Comparison of ENCODE assay signal across 33 cellular contexts in genomic region chr3:166304509-166305063, GRCh38.
DNase-seq lines count a peak whose midpoint lies in the region; ATAC-seq, FAIRE-seq and TF ChIP-seq lines count a peak whose summit lies in the region.
"Had no signal": no experiment of that assay in that cellular context is flagged by ENCODE, and none has a peak within 500 bp of the region (broad histone marks: within the 10 kb centered on the region; RNA-seq: fewer than 3 reads in every experiment).

No MANE protein-coding gene starts in this region.

- H3F3A ChIP-seq in GM23338 (replicated peaks; ENCODE audit: low read depth) (no peaks in the 10 kb centered on the region), PC-3 (ENCODE audit: low read length, unreplicated experiment) (peaks cover 5% of the 10 kb centered on the region)

- H3K27me3 ChIP-seq in GM23338 (ENCODE audit: insufficient read depth) (no peaks in the 10 kb centered on the region), PC-3 (ENCODE audit: low read length) (no peaks in the 10 kb centered on the region), bronchial epithelial cell (ENCODE audit: control insufficient read depth, insufficient read depth, low read length) (no peaks in the 10 kb centered on the region), Karpas-422 (ENCODE audit: low read length) (no peaks in the 10 kb centered on the region), hepatocyte (no peaks in the 10 kb centered on the region)
- H3K27me3 ChIP-seq: BE2C, body of pancreas, esophagus muscularis mucosa, heart left ventricle, neutrophil, right lobe of liver, SJSA1, vagina had no signal

- no peaks in the 10 kb centered on the region for H3K9me3 ChIP-seq in PC-3 (ENCODE audit: low read length)
- no peaks in the 10 kb centered on the region for H3K9me3 ChIP-seq in Karpas-422 (ENCODE audit: low read length)
- H3K9me3 ChIP-seq in hepatocyte (ENCODE audit: low read depth) = no peaks in the 10 kb centered on the region
- H3K9me3 ChIP-seq: BE2C, body of pancreas, esophagus muscularis mucosa, heart left ventricle, neutrophil, right lobe of liver, SJSA1, thoracic aorta, vagina had no signal

- CTCF ChIA-PET in PC-3 (lab: Charles Lee) = no interaction called here

- no peak overlapping the region for H2AFZ ChIP-seq in GM23338
- H2AFZ ChIP-seq in PC-3 (ENCODE audit: low read length) = no peak overlapping the region
- H2AFZ ChIP-seq in Karpas-422 (ENCODE audit: low read length) = no peak overlapping the region
- no peak overlapping the region for H2AFZ ChIP-seq in hepatocyte

- no peak overlapping the region for H3K4me3 ChIP-seq in GM23338
- no peak overlapping the region for H3K4me3 ChIP-seq in PC-3 (ENCODE audit: low read length)
- no peak overlapping the region for H3K4me3 ChIP-seq in bronchial epithelial cell (ENCODE audit: low read depth, low read length)
- H3K4me3 ChIP-seq in Karpas-422 (ENCODE audit: low read length) = no peak overlapping the region
- H3K4me3 ChIP-seq in hepatocyte = no peak overlapping the region
- H3K4me3 ChIP-seq: body of pancreas, esophagus muscularis mucosa, heart left ventricle, right lobe of liver, SJSA1, thoracic aorta, vagina had no signal

- POLR2A ChIA-PET in PC-3 (lab: Charles Lee; ENCODE audit: unreplicated experiment) = no interaction called here

- BruUV-seq in PC-3 (replicated peaks; lab: Mats Ljungman, UMichigan) = no TSS peak

- DNase-seq in A172 (ENCODE audit: low spot score) (peak; percentile 17), GM23338 (ENCODE audit: low spot score) (peak; percentile 16), PC-3 (peak; percentile 67), bronchial epithelial cell (ENCODE audit: low read depth) (peak; percentile 27), NAMALWA (ENCODE audit: low spot score) (no peak), Karpas-422 (no peak), hepatocyte (ENCODE audit: low spot score) (no peak), GM10266 (ENCODE audit: extremely low spot score) (no peak)
- DNase-seq: activated CD4-positive, alpha-beta memory T cell treated with anti-CD3 and anti-CD28 coated beads, Interleukin-2, amount 10 ng/mL, durations not matched to agents 7 days and 5 days; activated CD8-positive, alpha-beta memory T cell treated with anti-CD3 and anti-CD28 coated beads, Interleukin-2, amount 50 U/mL, for 4 hours; activated naive CD4-positive, alpha-beta T cell treated with anti-CD3 and anti-CD28 coated beads for 36 hours; BE2C; body of pancreas; cerebellar nuclear complex; dermis blood vessel endothelial cell; DND-41; foreskin melanocyte; heart left ventricle; HFFc6; midbrain; MM.1S; naive B cell; NCI-H1930; NCI-H748 treated with DMSO at 0.1 percent for 48 hours; right lobe of liver; stimulated activated CD4-positive, alpha-beta T cell treated with anti-CD3 and anti-CD28 coated beads, Interleukin-2, amount 100 ng/mL, for 48 hours; stimulated activated naive CD8-positive, alpha-beta T cell treated with anti-CD3 and anti-CD28 coated beads, Interleukin-15, amount 100 ng/mL, for 72 hours; T-helper 17 cell had no signal

- no peaks in the 10 kb centered on the region for H3K36me3 Mint-ChIP-seq in GM23338 (ENCODE audit: low read depth)
- H3K36me3 Mint-ChIP-seq: naive B cell had no signal

- H3K36me3 ChIP-seq in GM23338 (ENCODE audit: insufficient read depth) (no peaks in the 10 kb centered on the region), PC-3 (ENCODE audit: low read depth, low read length) (no peaks in the 10 kb centered on the region), bronchial epithelial cell (ENCODE audit: control insufficient read depth, insufficient read depth, low read length) (no peaks in the 10 kb centered on the region), Karpas-422 (ENCODE audit: insufficient read depth, low read length) (no peaks in the 10 kb centered on the region), hepatocyte (replicated peaks; ENCODE audit: insufficient read depth, low read depth) (no peaks in the 10 kb centered on the region)
- H3K36me3 ChIP-seq: BE2C, esophagus muscularis mucosa, heart left ventricle, neutrophil, right lobe of liver, SJSA1, thoracic aorta, vagina had no signal

- H4K20me1 ChIP-seq in GM23338 (replicated peaks; ENCODE audit: insufficient read depth) = no peaks in the 10 kb centered on the region
- H4K20me1 ChIP-seq in PC-3 (ENCODE audit: low read length) = no peaks in the 10 kb centered on the region
- no peaks in the 10 kb centered on the region for H4K20me1 ChIP-seq in Karpas-422 (ENCODE audit: insufficient read depth, low read depth, low read length)
- H4K20me1 ChIP-seq in hepatocyte (ENCODE audit: insufficient read depth, poor library complexity, severe bottlenecking) = no peaks in the 10 kb centered on the region

- ATAC-seq in GM23338 (no peak), PC-3 (peak; percentile 52)
- ATAC-seq: body of pancreas; heart left ventricle; right lobe of liver; stimulated activated naive CD8-positive, alpha-beta T cell treated with anti-CD3 and anti-CD28 coated beads, Interleukin-15, amount 100 ng/mL, for 72 hours; T-helper 17 cell had no signal

- H3K9ac ChIP-seq in PC-3 (ENCODE audit: low read length) (no peak overlapping the region), Karpas-422 (ENCODE audit: low read length) (no peak overlapping the region)

- WGBS in hepatocyte (ENCODE audit: low lambda C conversion rate, missing lambda C conversion rate) = 70% methylated on average over 5 of the region's 5 CpGs

- no peaks in the 10 kb centered on the region for H3K27me3 Mint-ChIP-seq in GM23338 (ENCODE audit: insufficient read depth, low read depth, poor library complexity)
- H3K27me3 Mint-ChIP-seq: activated CD4-positive, alpha-beta memory T cell treated with anti-CD3 and anti-CD28 coated beads, Interleukin-2, amount 10 ng/mL, durations not matched to agents 7 days and 5 days; naive B cell; stimulated activated naive CD8-positive, alpha-beta T cell treated with anti-CD3 and anti-CD28 coated beads, Interleukin-15, amount 100 ng/mL, for 72 hours; T-helper 17 cell had no signal

- H3K79me2 ChIP-seq in GM23338 (replicated peaks; ENCODE audit: insufficient read depth) (no peaks in the 10 kb centered on the region), PC-3 (ENCODE audit: low read length) (no peaks in the 10 kb centered on the region), Karpas-422 (ENCODE audit: low read length) (no peaks in the 10 kb centered on the region), hepatocyte (no peaks in the 10 kb centered on the region)

- H3K4me1 ChIP-seq in GM23338 (ENCODE audit: insufficient read depth) (no peaks in the 10 kb centered on the region), PC-3 (ENCODE audit: insufficient read depth, low read length) (peaks cover 22% of the 10 kb centered on the region), Karpas-422 (ENCODE audit: low read length) (no peaks in the 10 kb centered on the region), hepatocyte (ENCODE audit: insufficient read depth) (no peaks in the 10 kb centered on the region)
- H3K4me1 ChIP-seq: BE2C, body of pancreas, heart left ventricle, right lobe of liver, SJSA1, vagina had no signal

- no peak overlapping the region for H3K4me3 Mint-ChIP-seq in GM23338
- H3K4me3 Mint-ChIP-seq: activated CD4-positive, alpha-beta memory T cell treated with anti-CD3 and anti-CD28 coated beads, Interleukin-2, amount 10 ng/mL, durations not matched to agents 7 days and 5 days; activated naive CD4-positive, alpha-beta T cell treated with anti-CD3 and anti-CD28 coated beads for 36 hours; HFFc6; naive B cell; stimulated activated naive CD8-positive, alpha-beta T cell treated with anti-CD3 and anti-CD28 coated beads, Interleukin-15, amount 100 ng/mL, for 72 hours; T-helper 17 cell had no signal

- no peak overlapping the region for H3K27ac ChIP-seq in GM23338 (ENCODE audit: low read depth)
- H3K27ac ChIP-seq in PC-3 (ENCODE audit: low read length) = no peak overlapping the region
- no peak overlapping the region for H3K27ac ChIP-seq in Karpas-422 (ENCODE audit: low read length)
- H3K27ac ChIP-seq in hepatocyte = no peak overlapping the region
- H3K27ac ChIP-seq: body of pancreas, esophagus muscularis mucosa, heart left ventricle, neutrophil, right lobe of liver, SJSA1, thoracic aorta, vagina had no signal

- peak in 1 of 2 experiments; percentile 23; a peak in 1 of 4 replicates for TF ChIP-seq CTCF in GM23338 (conservative IDR thresholded peaks at IDR 0.05; ENCODE audit: low read depth in 2 of 2)
- peak; percentile 55 for TF ChIP-seq CTCF in PC-3 (conservative IDR thresholded peaks at IDR 0.05; ENCODE audit: low read depth, low read length)
- TF ChIP-seq CTCF in bronchial epithelial cell (IDR thresholded peaks at IDR 0.05; ENCODE audit: insufficient read depth, low read length, severe bottlenecking) = no peak
- no peak for TF ChIP-seq CTCF in hepatocyte (IDR thresholded peaks at IDR 0.05; ENCODE audit: poor library complexity)
- no peak for TF ChIP-seq CTCF in GM10266 (IDR thresholded peaks at IDR 0.05; ENCODE audit: control insufficient read depth, insufficient read depth, low read depth, missing control alignments)

- H3K4me2 ChIP-seq in GM23338 (no peak overlapping the region), PC-3 (ENCODE audit: low read length) (0 out of 2 replicates have a peak overlapping the region, but pooled peaks have one; percentile 12), Karpas-422 (ENCODE audit: low read depth, low read length, poor library complexity, severe bottlenecking) (no peak overlapping the region), hepatocyte (no peak overlapping the region)

- H3K4me1 Mint-ChIP-seq in GM23338 = peaks cover 8% of the 10 kb centered on the region; the same call in 2 of the 3 replicates
- H3K4me1 Mint-ChIP-seq: activated CD4-positive, alpha-beta memory T cell treated with anti-CD3 and anti-CD28 coated beads, Interleukin-2, amount 10 ng/mL, durations not matched to agents 7 days and 5 days; naive B cell; stimulated activated naive CD8-positive, alpha-beta T cell treated with anti-CD3 and anti-CD28 coated beads, Interleukin-15, amount 100 ng/mL, for 72 hours; T-helper 17 cell had no signal

- intact Hi-C loops in PC-3 (cut with micrococcal nuclease) = loop anchor here (5.0 to 10.0 kb wide), 3 partner anchors 112 to 290 kb away; no protein-coding TSS in a partner anchor

- no peaks in the 10 kb centered on the region; the same call in 2 of the 3 replicates for H3K9me3 Mint-ChIP-seq in GM23338

- FAIRE-seq in bronchial epithelial cell (lab: Jason Lieb, UNC) = no peak

- H3K9me2 ChIP-seq in GM23338 (ENCODE audit: insufficient read depth) (no peaks in the 10 kb centered on the region), PC-3 (replicated peaks; ENCODE audit: low read length) (no peaks in the 10 kb centered on the region), Karpas-422 (replicated peaks; ENCODE audit: insufficient read depth, low read length) (0 out of 2 replicates have a peak, but pooled peaks cover 2% of the 10 kb centered on the region), hepatocyte (replicated peaks; ENCODE audit: insufficient read depth) (no peaks in the 10 kb centered on the region)

- H3K27ac Mint-ChIP-seq in GM23338 = peak overlapping the region; percentile 26; the same call in 1 of the 2 replicates
- H3K27ac Mint-ChIP-seq: activated CD4-positive, alpha-beta memory T cell treated with anti-CD3 and anti-CD28 coated beads, Interleukin-2, amount 10 ng/mL, durations not matched to agents 7 days and 5 days; activated naive CD4-positive, alpha-beta T cell treated with anti-CD3 and anti-CD28 coated beads for 36 hours; HFFc6; naive B cell; stimulated activated naive CD8-positive, alpha-beta T cell treated with anti-CD3 and anti-CD28 coated beads, Interleukin-15, amount 100 ng/mL, for 72 hours; T-helper 17 cell had no signal

TF ChIP-seq in GM23338, 12 proteins besides CTCF, POLR2A, EP300 and RAD21 (continues in another document):
- TF ChIP-seq POLR2AphosphoS5 (IDR thresholded peaks at IDR 0.05; ENCODE audit: low read depth) = no peak

Comparison
In these comparisons a context has a peak if more than half of its experiments do, and no peak if none do; other contexts are left out.
1. DNase-seq: peak in A172 (single experiment), GM23338 (single experiment), PC-3 (single experiment) and bronchial epithelial cell (single experiment); none in NAMALWA (single experiment), Karpas-422 (single experiment), hepatocyte (single experiment) and GM10266 (single experiment).